Comparison of ENCODE assay signal across 14 cellular contexts in the genomic region with DNA sequence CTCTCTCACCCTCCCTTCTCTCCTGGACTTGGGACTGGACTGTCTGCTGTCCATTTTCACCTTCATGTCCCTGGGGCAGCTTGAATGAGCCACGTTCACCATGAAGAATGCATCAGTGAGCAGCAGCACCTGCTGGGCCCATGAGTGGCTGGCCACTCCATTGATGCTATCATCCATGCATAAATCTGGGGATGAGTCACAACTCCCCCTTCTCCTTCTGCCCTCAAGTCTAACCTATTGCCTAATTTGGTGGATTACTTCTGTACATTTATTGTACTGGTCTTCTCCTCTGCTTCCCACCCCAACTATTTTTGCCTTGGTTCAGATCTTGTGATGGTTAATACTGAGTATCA. TPM values are rescaled to one million over a fixed set of nuclear protein-coding genes. Genes with fewer than 3 reads are reported as not detected.
DNase-seq lines count a peak whose midpoint lies in the region; ATAC-seq, FAIRE-seq and TF ChIP-seq lines count a peak whose summit lies in the region.
"Had no signal": no experiment of that assay in that cellular context is flagged by ENCODE, and none has a peak within 500 bp of the region (broad histone marks: within the 10 kb centered on the region; RNA-seq: fewer than 3 reads in every experiment).

No MANE protein-coding gene starts in this region.

- DNase-seq in AG08396 (ENCODE audit: low spot score) = peak; percentile 39
- peak; percentile 94 for DNase-seq in HS-5 (ENCODE audit: low read depth)
- DNase-seq in SJCRH30 = peak; percentile 59 to 63
- no peak for DNase-seq in foreskin keratinocyte
- no peak for DNase-seq in WTC11 (ENCODE audit: low spot score)
- no peak for DNase-seq in ecto neural progenitor cell (ENCODE audit: low spot score)
- DNase-seq in GM12891 (ENCODE audit: insufficient read length, low spot score) = no peak
- DNase-seq in Calu3 = no peak
- DNase-seq: activated CD4-positive, alpha-beta T cell treated with anti-CD3 and anti-CD28 coated beads for 36 hours; NCI-H2029; posterior cingulate gyrus; stimulated activated CD4-positive, alpha-beta T cell treated with anti-CD3 and anti-CD28 coated beads, Interleukin-2, amount 100 ng/mL, for 24 hours had no signal

- no peak overlapping the region for H3K4me3 ChIP-seq in SJCRH30
- H3K4me3 ChIP-seq: cardiac muscle cell had no signal

- FAIRE-seq in GM12891 (lab: Jason Lieb, UNC) = no peak

- no peaks in the 10 kb centered on the region for H3K4me1 Mint-ChIP-seq in WTC11
- H3K4me1 Mint-ChIP-seq in Calu3 (ENCODE audit: low read depth, unreplicated experiment) = no peaks in the 10 kb centered on the region
- H3K4me1 Mint-ChIP-seq: activated CD4-positive, alpha-beta T cell treated with anti-CD3 and anti-CD28 coated beads for 36 hours; mesothelial cell of epicardium had no signal

- no TSS peak for BruUV-seq in Calu3 (replicated peaks; lab: Mats Ljungman, UMichigan)

- intact Hi-C loops in Calu3 (cut with micrococcal nuclease; ENCODE audit: unreplicated experiment) = no loop called here

- H3K36me3 ChIP-seq in SJCRH30 = no peaks in the 10 kb centered on the region
- H3K36me3 ChIP-seq: cardiac muscle cell had no signal

- H3K27ac Mint-ChIP-seq in WTC11 = no peak overlapping the region
- no peak overlapping the region for H3K27ac Mint-ChIP-seq in Calu3 (ENCODE audit: unreplicated experiment)
- H3K27ac Mint-ChIP-seq: activated CD4-positive, alpha-beta T cell treated with anti-CD3 and anti-CD28 coated beads for 36 hours; mesothelial cell of epicardium had no signal

- H3K27me3 Mint-ChIP-seq in WTC11 (ENCODE audit: low read depth) (peaks cover 3% of the 10 kb centered on the region; the same call in 1 of the 2 replicates), Calu3 (ENCODE audit: unreplicated experiment) (peaks cover 56% of the 10 kb centered on the region)

- H3K9me3 Mint-ChIP-seq in WTC11 = peaks cover 70% of the 10 kb centered on the region
- H3K9me3 Mint-ChIP-seq in Calu3 (ENCODE audit: low read depth, unreplicated experiment) = peaks cover 15% of the 10 kb centered on the region

- ATAC-seq in foreskin keratinocyte = peak; percentile 78
- no peak for ATAC-seq in WTC11
- ATAC-seq: activated CD4-positive, alpha-beta T cell treated with anti-CD3 and anti-CD28 coated beads for 36 hours had no signal

- TF ChIP-seq CTCF in foreskin keratinocyte (conservative IDR thresholded peaks at IDR 0.05) = no peak
- no peak for TF ChIP-seq CTCF in WTC11 (IDR thresholded peaks at IDR 0.05)
- TF ChIP-seq CTCF in Calu3 (IDR thresholded peaks at IDR 0.05; ENCODE audit: unreplicated experiment) = no peak

- H3K27me3 ChIP-seq in SJCRH30 (no peaks in the 10 kb centered on the region), foreskin keratinocyte (no peaks in the 10 kb centered on the region)
- H3K27me3 ChIP-seq: cardiac muscle cell had no signal

- TF ChIP-seq POLR2A in GM12891 (IDR thresholded peaks at IDR 0.05; ENCODE audit: low read depth, low read length) = no peak

- peaks cover 42% of the 10 kb centered on the region for H3K36me3 Mint-ChIP-seq in WTC11
- no peaks in the 10 kb centered on the region for H3K36me3 Mint-ChIP-seq in Calu3 (ENCODE audit: insufficient read depth, unreplicated experiment)

- POLR2A ChIA-PET in WTC11 (lab: Charles Lee) = no interaction called here

- peaks cover 9% of the 10 kb centered on the region for H3K9me3 ChIP-seq in SJCRH30 (replicated peaks)

- CTCF ChIA-PET in WTC11 (lab: Charles Lee) = interaction anchor here (1.0 kb wide), 1 partner anchor 18 kb away, joined by 3 read pairs; no protein-coding TSS in a partner anchor
- CTCF ChIA-PET in Calu3 (lab: Charles Lee) = no interaction called here

- H3K4me1 ChIP-seq in SJCRH30 = peaks cover 7% of the 10 kb centered on the region
- no peaks in the 10 kb centered on the region for H3K4me1 ChIP-seq in foreskin keratinocyte

- peak overlapping the region; percentile 36 for H3K27ac ChIP-seq in SJCRH30
- H3K27ac ChIP-seq in foreskin keratinocyte = no peak overlapping the region
- H3K27ac ChIP-seq: cardiac muscle cell had no signal

- H3K4me3 Mint-ChIP-seq in WTC11 = no peak overlapping the region
- H3K4me3 Mint-ChIP-seq in Calu3 (ENCODE audit: low read depth, unreplicated experiment) = no peak overlapping the region
- H3K4me3 Mint-ChIP-seq: activated CD4-positive, alpha-beta T cell treated with anti-CD3 and anti-CD28 coated beads for 36 hours; mesothelial cell of epicardium had no signal

TF ChIP-seq in WTC11, 78 proteins besides CTCF, POLR2A, EP300 and RAD21 (continues in another document):
- TF ChIP-seq, protein P1, sequence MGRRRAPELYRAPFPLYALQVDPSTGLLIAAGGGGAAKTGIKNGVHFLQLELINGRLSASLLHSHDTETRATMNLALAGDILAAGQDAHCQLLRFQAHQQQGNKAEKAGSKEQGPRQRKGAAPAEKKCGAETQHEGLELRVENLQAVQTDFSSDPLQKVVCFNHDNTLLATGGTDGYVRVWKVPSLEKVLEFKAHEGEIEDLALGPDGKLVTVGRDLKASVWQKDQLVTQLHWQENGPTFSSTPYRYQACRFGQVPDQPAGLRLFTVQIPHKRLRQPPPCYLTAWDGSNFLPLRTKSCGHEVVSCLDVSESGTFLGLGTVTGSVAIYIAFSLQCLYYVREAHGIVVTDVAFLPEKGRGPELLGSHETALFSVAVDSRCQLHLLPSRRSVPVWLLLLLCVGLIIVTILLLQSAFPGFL (CRISPR knock-in tag; IDR thresholded peaks at IDR 0.05; ENCODE audit: borderline replicate concordance) = no peak
- TF ChIP-seq ATF1 (CRISPR knock-in tag; IDR thresholded peaks at IDR 0.05) (no peak), JAZF1 (CRISPR knock-in tag; IDR thresholded peaks at IDR 0.05) (no peak)
- TF ChIP-seq, protein P2, sequence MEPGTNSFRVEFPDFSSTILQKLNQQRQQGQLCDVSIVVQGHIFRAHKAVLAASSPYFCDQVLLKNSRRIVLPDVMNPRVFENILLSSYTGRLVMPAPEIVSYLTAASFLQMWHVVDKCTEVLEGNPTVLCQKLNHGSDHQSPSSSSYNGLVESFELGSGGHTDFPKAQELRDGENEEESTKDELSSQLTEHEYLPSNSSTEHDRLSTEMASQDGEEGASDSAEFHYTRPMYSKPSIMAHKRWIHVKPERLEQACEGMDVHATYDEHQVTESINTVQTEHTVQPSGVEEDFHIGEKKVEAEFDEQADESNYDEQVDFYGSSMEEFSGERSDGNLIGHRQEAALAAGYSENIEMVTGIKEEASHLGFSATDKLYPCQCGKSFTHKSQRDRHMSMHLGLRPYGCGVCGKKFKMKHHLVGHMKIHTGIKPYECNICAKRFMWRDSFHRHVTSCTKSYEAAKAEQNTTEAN (CRISPR knock-in tag; IDR thresholded peaks at IDR 0.05) = no peak
- TF ChIP-seq, protein P3, sequence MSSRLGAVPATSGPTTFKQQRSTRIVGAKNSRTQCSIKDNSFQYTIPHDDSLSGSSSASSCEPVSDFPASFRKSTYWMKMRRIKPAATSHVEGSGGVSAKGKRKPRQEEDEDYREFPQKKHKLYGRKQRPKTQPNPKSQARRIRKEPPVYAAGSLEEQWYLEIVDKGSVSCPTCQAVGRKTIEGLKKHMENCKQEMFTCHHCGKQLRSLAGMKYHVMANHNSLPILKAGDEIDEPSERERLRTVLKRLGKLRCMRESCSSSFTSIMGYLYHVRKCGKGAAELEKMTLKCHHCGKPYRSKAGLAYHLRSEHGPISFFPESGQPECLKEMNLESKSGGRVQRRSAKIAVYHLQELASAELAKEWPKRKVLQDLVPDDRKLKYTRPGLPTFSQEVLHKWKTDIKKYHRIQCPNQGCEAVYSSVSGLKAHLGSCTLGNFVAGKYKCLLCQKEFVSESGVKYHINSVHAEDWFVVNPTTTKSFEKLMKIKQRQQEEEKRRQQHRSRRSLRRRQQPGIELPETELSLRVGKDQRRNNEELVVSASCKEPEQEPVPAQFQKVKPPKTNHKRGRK (CRISPR knock-in tag; IDR thresholded peaks at IDR 0.05; ENCODE audit: borderline replicate concordance) = no peak

TF ChIP-seq in GM12891, 5 proteins besides CTCF, POLR2A, EP300 and RAD21:
- no peak for TF ChIP-seq POU2F2 (IDR thresholded peaks at IDR 0.05; ENCODE audit: low read depth, low read length)
- no peak for TF ChIP-seq POLR2AphosphoS5 (IDR thresholded peaks at IDR 0.05; ENCODE audit: low read depth, low read length)
- no peak for TF ChIP-seq SPI1 (IDR thresholded peaks at IDR 0.05; ENCODE audit: low read depth, low read length)
- no peak for TF ChIP-seq PAX5 (IDR thresholded peaks at IDR 0.05; ENCODE audit: insufficient read depth, low read length, severe bottlenecking)

RNA-seq across cellular contexts. Expression of a gene that starts 46.9 kb away (rescaled TPM):
- 5.9 and 9.4 TPM in 2 replicates for total RNA-seq in SJCRH30 (2014; rRNA removed; shearing (Covaris generic))
- total RNA-seq in foreskin keratinocyte (1.1 and 1.7 TPM in 2 replicates), WTC11 (2021) (0.96 to 4.7 TPM (median 1.1 TPM) in 3 replicates), Calu3 (2022) (not detected in 2 replicates)
- 0.62 and 1.1 TPM in 2 replicates for polyA plus RNA-seq in foreskin keratinocyte
- polyA plus RNA-seq in GM12891 (2012; ENCODE audit: low read depth, missing spikeins) = not detected
- total RNA-seq: activated CD4-positive, alpha-beta T cell treated with anti-CD3 and anti-CD28 coated beads for 36 hours; cardiac muscle cell had no signal
- polyA plus RNA-seq: cardiac muscle cell had no signal

Comparison
In these comparisons a context has a peak if more than half of its experiments do, and no peak if none do; other contexts are left out.
1. DNase-seq: peak in AG08396 (single experiment), HS-5 (single experiment) and SJCRH30 (2 of 2); none in foreskin keratinocyte (0 of 2), WTC11 (single experiment), ecto neural progenitor cell (single experiment), GM12891 (single experiment) and Calu3 (single experiment).